Comparison of ENCODE assay signal across 14 cellular contexts in the genomic region with DNA sequence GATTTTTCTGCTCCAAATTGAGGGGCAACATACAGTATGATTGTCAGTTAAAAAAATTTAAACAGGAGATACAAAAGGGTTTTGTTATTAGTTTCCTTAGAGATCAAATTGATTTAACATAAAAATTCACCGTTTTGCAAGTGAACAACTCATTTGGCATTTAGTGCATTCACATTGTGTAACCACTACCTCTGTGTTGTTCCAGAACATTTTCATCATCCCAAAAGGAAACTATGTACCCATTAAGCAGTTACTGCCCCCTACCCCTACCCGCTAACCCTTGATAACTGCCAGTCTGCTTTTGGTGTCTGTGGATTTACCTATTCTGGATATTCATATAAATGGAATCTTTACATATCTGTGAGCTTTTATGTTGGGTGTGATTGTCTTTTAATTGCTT. TPM values are rescaled to one million over a fixed set of nuclear protein-coding genes. Genes with fewer than 3 reads are reported as not detected.
A peak's percentile ranks its signal among the peaks of the same experiment; 100 is the strongest.
DNase-seq lines count a peak whose midpoint lies in the region; ATAC-seq and TF ChIP-seq lines count a peak whose summit lies in the region.
"Had no signal": no experiment of that assay in that cellular context is flagged by ENCODE, and none has a peak within 500 bp of the region (broad histone marks: within the 10 kb centered on the region; RNA-seq: fewer than 3 reads in every experiment).

No MANE protein-coding gene starts in this region.

- ATAC-seq in GM21576 (IDR thresholded peaks at IDR 0.05; ENCODE audit: unreplicated experiment): no peak
- ATAC-seq in CD8-positive, alpha-beta T cell: no peak
- no peak for ATAC-seq in GM21717 (IDR thresholded peaks at IDR 0.05; ENCODE audit: unreplicated experiment)
- ATAC-seq: esophagus mucosa had no signal

- peak; percentile 46 for DNase-seq in GM04503 (ENCODE audit: low read depth)
- DNase-seq in adipocyte (ENCODE audit: low read depth): peak; percentile 79
- DNase-seq in fibroblast of the conjunctiva (ENCODE audit: low read depth): peak; percentile 48
- DNase-seq in smooth muscle cell (lab: John Stamatoyannopoulos, UW; ENCODE audit: unreplicated experiment): no peak
- DNase-seq in CD8-positive, alpha-beta T cell: no peak
- DNase-seq: activated CD4-positive, alpha-beta T cell treated with anti-CD3 and anti-CD28 coated beads for 4 hours; activated T-cell treated with anti-CD3 and anti-CD28 coated beads, Interleukin-2, amount 50 U/mL, for 1 hour; SIG-M5; testis had no signal

- H3K9ac ChIP-seq in adipocyte (ENCODE audit: low read length) (peak overlapping the region; percentile 77), smooth muscle cell (ENCODE audit: low read depth) (peak overlapping the region; percentile 36)

- no peaks in the 10 kb centered on the region for H3F3A ChIP-seq in smooth muscle cell (ENCODE audit: low read depth)

- WGBS in smooth muscle cell (ENCODE audit: low lambda C conversion rate): 75% methylated on average over 2 of the region's 2 CpGs

- peak overlapping the region; percentile 89 for H3K27ac ChIP-seq in smooth muscle cell (ENCODE audit: low read depth)
- no peak overlapping the region for H3K27ac ChIP-seq in CD8-positive, alpha-beta T cell (ENCODE audit: low read depth, low read length)

- TF ChIP-seq CTCF in smooth muscle cell (IDR thresholded peaks at IDR 0.05; ENCODE audit: borderline replicate concordance, insufficient read depth, poor library complexity, severe bottlenecking): no peak
- TF ChIP-seq CTCF in CD8-positive, alpha-beta T cell (IDR thresholded peaks at IDR 0.05): no peak

- CTCF ChIA-PET in CD8-positive, alpha-beta T cell (lab: Charles Lee): no interaction called here

- H3K4me1 ChIP-seq in adipocyte (ENCODE audit: control insufficient read depth, insufficient read depth, low read length) (peaks cover 64% of the 10 kb centered on the region), smooth muscle cell (ENCODE audit: low read depth) (peaks cover 4% of the 10 kb centered on the region)
- H3K4me1 ChIP-seq in CD8-positive, alpha-beta T cell (ENCODE audit: insufficient read depth, low read length): peaks cover 4% of the 10 kb centered on the region

- no peak overlapping the region for H2AFZ ChIP-seq in smooth muscle cell (ENCODE audit: low read depth)

- no peak overlapping the region for H3K27ac Mint-ChIP-seq in CD8-positive, alpha-beta T cell
- H3K27ac Mint-ChIP-seq: mesothelial cell of epicardium; T-helper 2 cell treated with Interferon-gamma antibody and Interleukin-4, amounts not matched to agents 5 μg/mL and 100 μg/mL, for 36 hours had no signal

- H3K9me3 ChIP-seq in adipocyte (ENCODE audit: control insufficient read depth, low read length): no peaks in the 10 kb centered on the region
- no peaks in the 10 kb centered on the region for H3K9me3 ChIP-seq in smooth muscle cell (replicated peaks; ENCODE audit: low read depth)
- no peaks in the 10 kb centered on the region for H3K9me3 ChIP-seq in CD8-positive, alpha-beta T cell (ENCODE audit: low read length)
- H3K9me3 ChIP-seq: testis had no signal

- intact Hi-C loops in CD8-positive, alpha-beta T cell (cut with DNase I, micrococcal nuclease): no loop called here

- H3K36me3 ChIP-seq in adipocyte (ENCODE audit: control insufficient read depth, insufficient read depth, low read length, severe bottlenecking) (peaks cover 12% of the 10 kb centered on the region), smooth muscle cell (ENCODE audit: low read depth) (no peaks in the 10 kb centered on the region)
- no peaks in the 10 kb centered on the region for H3K36me3 ChIP-seq in CD8-positive, alpha-beta T cell (ENCODE audit: insufficient read depth, low read length)

- peaks cover 100% of the 10 kb centered on the region for H4K20me1 ChIP-seq in smooth muscle cell (ENCODE audit: low read depth)

- H3K4me3 ChIP-seq in adipocyte (ENCODE audit: low read length) (peak overlapping the region; percentile 51), smooth muscle cell (no peak overlapping the region)
- H3K4me3 ChIP-seq in CD8-positive, alpha-beta T cell (ENCODE audit: low read depth, low read length): no peak overlapping the region
- H3K4me3 ChIP-seq: testis had no signal

- no peaks in the 10 kb centered on the region for H3K9me3 Mint-ChIP-seq in CD8-positive, alpha-beta T cell
- H3K9me3 Mint-ChIP-seq: mesothelial cell of epicardium; T-helper 2 cell treated with Interferon-gamma antibody and Interleukin-4, amounts not matched to agents 5 μg/mL and 100 μg/mL, for 36 hours had no signal

- POLR2A ChIA-PET in CD8-positive, alpha-beta T cell (lab: Charles Lee): no interaction called here

- no peak overlapping the region for H3K4me2 ChIP-seq in smooth muscle cell

- H3K4me3 Mint-ChIP-seq in CD8-positive, alpha-beta T cell: no peak overlapping the region
- H3K4me3 Mint-ChIP-seq: mesothelial cell of epicardium; T-helper 2 cell treated with Interferon-gamma antibody and Interleukin-4, amounts not matched to agents 5 μg/mL and 100 μg/mL, for 36 hours had no signal

- peaks cover 80% of the 10 kb centered on the region for H3K4me1 Mint-ChIP-seq in CD8-positive, alpha-beta T cell (ENCODE audit: low read depth)

- no peaks in the 10 kb centered on the region for H3K27me3 Mint-ChIP-seq in CD8-positive, alpha-beta T cell (ENCODE audit: low read depth)

- H3K36me3 Mint-ChIP-seq in CD8-positive, alpha-beta T cell: peaks cover 56% of the 10 kb centered on the region

- H3K79me2 ChIP-seq in smooth muscle cell (ENCODE audit: low read depth): peaks cover 80% of the 10 kb centered on the region

- no peaks in the 10 kb centered on the region for H3K27me3 ChIP-seq in adipocyte (replicated peaks; ENCODE audit: control insufficient read depth, insufficient read depth, low read length)
- no peaks in the 10 kb centered on the region for H3K27me3 ChIP-seq in smooth muscle cell (ENCODE audit: low read depth)
- no peaks in the 10 kb centered on the region for H3K27me3 ChIP-seq in CD8-positive, alpha-beta T cell (ENCODE audit: insufficient read depth, low read length)
- H3K27me3 ChIP-seq: testis had no signal

RNA-seq across cellular contexts. Expression of a gene that starts 3.1 kb away (rescaled TPM):
- total RNA-seq in smooth muscle cell: 24.1 and 30.2 TPM in 2 replicates
- polyA plus RNA-seq in smooth muscle cell: 7.5 and 8.2 TPM in 2 replicates
- total RNA-seq in CD8-positive, alpha-beta T cell: 10 to 100 TPM; 28.5 to 31.6 TPM

Comparison
In these comparisons a context has a peak if more than half of its experiments do, and no peak if none do; other contexts are left out.
1. DNase-seq: peak in GM04503 (single experiment), adipocyte (single experiment) and fibroblast of the conjunctiva (single experiment); none in smooth muscle cell (single experiment) and CD8-positive, alpha-beta T cell (0 of 7).